In genomic region chr14:95479494-95479893, GRCh38 we compare ENCODE assay signal across 13 cellular contexts. TPM values are rescaled to one million over a fixed set of nuclear protein-coding genes. Genes with fewer than 3 reads are reported as not detected.
DNase-seq lines count a peak whose midpoint lies in the region; ATAC-seq and TF ChIP-seq lines count a peak whose summit lies in the region.
"Had no signal": no experiment of that assay in that cellular context is flagged by ENCODE, and none has a peak within 500 bp of the region (broad histone marks: within the 10 kb centered on the region; RNA-seq: fewer than 3 reads in every experiment).

No MANE protein-coding gene starts in this region.

- TF ChIP-seq POLR2A in adrenal gland (IDR thresholded peaks at IDR 0.05), result no peak

- peaks cover 13% of the 10 kb centered on the region for H3K36me3 Mint-ChIP-seq in activated CD4-positive, alpha-beta T cell treated with anti-CD3 and anti-CD28 coated beads for 36 hours (ENCODE audit: low read depth)

- intact Hi-C loops in activated CD4-positive, alpha-beta T cell treated with anti-CD3 and anti-CD28 coated beads for 36 hours (cut with DNase I, micrococcal nuclease), result no loop called here
- intact Hi-C loops in adrenal gland (cut with DNase I), result no loop called here

- 0 out of 2 replicates have a peak overlapping the region, but pooled peaks have one; percentile 21 for H3K9ac ChIP-seq in GM23248

- H3K4me1 ChIP-seq in GM23248 (ENCODE audit: insufficient read depth) (peaks cover 28% of the 10 kb centered on the region), adrenal gland (replicated peaks in 1 of 2) (peaks cover 20 to 34% of the 10 kb centered on the region in 2 donors), osteoblast (ENCODE audit: insufficient read depth, low read length) (peaks cover 26% of the 10 kb centered on the region)

- H3K4me2 ChIP-seq in GM23248 (ENCODE audit: unreplicated experiment), result peak overlapping the region; percentile 70
- peak overlapping the region; percentile 5 for H3K4me2 ChIP-seq in osteoblast (ENCODE audit: insufficient read depth, low read length)

- no peaks in the 10 kb centered on the region for H3K9me3 Mint-ChIP-seq in activated CD4-positive, alpha-beta T cell treated with anti-CD3 and anti-CD28 coated beads for 36 hours (ENCODE audit: low read depth)

- H3K4me3 Mint-ChIP-seq in activated CD4-positive, alpha-beta T cell treated with anti-CD3 and anti-CD28 coated beads for 36 hours, result no peak overlapping the region

- WGBS in GM23248 (ENCODE audit: low coverage in 1 of 2, low lambda C conversion rate in 2 of 2, missing lambda C conversion rate in 2 of 2), 2 experiments, result 64 to 65% methylated on average over 4 of the region's 4 CpGs
- 60 to 87% (median 78%) methylated on average over 2 to 4 of the region's 4 CpGs for WGBS in adrenal gland, 4 donors

- H3K4me1 Mint-ChIP-seq in activated CD4-positive, alpha-beta T cell treated with anti-CD3 and anti-CD28 coated beads for 36 hours, result peaks cover 43% of the 10 kb centered on the region

- CTCF ChIA-PET in activated CD4-positive, alpha-beta T cell treated with anti-CD3 and anti-CD28 coated beads for 36 hours (lab: Charles Lee), result interaction anchor here (1.7 to 2.4 kb wide), 2 partner anchors 44 to 48 kb away, joined by 9 to 10 read pairs; no protein-coding TSS in a partner anchor

- H3F3A ChIP-seq in GM23248 (ENCODE audit: insufficient read depth), result peaks cover 19% of the 10 kb centered on the region

- POLR2A ChIA-PET in activated CD4-positive, alpha-beta T cell treated with anti-CD3 and anti-CD28 coated beads for 36 hours (lab: Charles Lee), result no interaction called here

- no peak for ATAC-seq in activated CD4-positive, alpha-beta T cell treated with anti-CD3 and anti-CD28 coated beads for 36 hours
- ATAC-seq: SK-N-SH treated with all-trans-retinoic acid at 6 μM for 48 hours had no signal

- no peak for DNase-seq in activated CD4-positive, alpha-beta T cell treated with anti-CD3 and anti-CD28 coated beads for 36 hours
- no peak for DNase-seq in activated CD4-positive, alpha-beta T cell treated with anti-CD3 and anti-CD28 coated beads for 4 hours
- DNase-seq in GM23248 (no peak), adrenal gland (no peak), osteoblast (ENCODE audit: insufficient read length, low spot score, missing footprints) (no peak), NCI-H1092 treated with DMSO at 0.1 percent for 48 hours (lab: John Stamatoyannopoulos, UW) (no peak), AG08395 (ENCODE audit: low spot score) (no peak)
- no peak for DNase-seq in activated CD8-positive, alpha-beta memory T cell treated with anti-CD3 and anti-CD28 coated beads, Interleukin-2, amount 50 U/mL, for 4 hours
- DNase-seq: caudate nucleus, glutamatergic neuron, NCI-H2107 had no signal

- H3K4me3 ChIP-seq in GM23248, result no peak overlapping the region
- no peak overlapping the region for H3K4me3 ChIP-seq in adrenal gland
- H3K4me3 ChIP-seq in osteoblast (ENCODE audit: insufficient read depth, low read length), result no peak overlapping the region

- H3K9me2 ChIP-seq in GM23248 (ENCODE audit: insufficient read depth), result no peaks in the 10 kb centered on the region

- in situ Hi-C loops in GM23248 (cut with MboI), result no loop called here

- H3K79me2 ChIP-seq in GM23248 (ENCODE audit: insufficient read depth) (no peaks in the 10 kb centered on the region), osteoblast (ENCODE audit: insufficient read depth, low read length) (peaks cover 6% of the 10 kb centered on the region)

- H4K20me1 ChIP-seq in GM23248 (ENCODE audit: insufficient read depth), result no peaks in the 10 kb centered on the region
- H4K20me1 ChIP-seq in osteoblast (ENCODE audit: insufficient read depth, low read length), result no peaks in the 10 kb centered on the region

- no peaks in the 10 kb centered on the region for H3K27me3 Mint-ChIP-seq in activated CD4-positive, alpha-beta T cell treated with anti-CD3 and anti-CD28 coated beads for 36 hours

- H3K27ac Mint-ChIP-seq in activated CD4-positive, alpha-beta T cell treated with anti-CD3 and anti-CD28 coated beads for 36 hours, result peak overlapping the region; percentile 73

- no peaks in the 10 kb centered on the region for H3K9me3 ChIP-seq in GM23248 (ENCODE audit: low read depth)
- no peaks in the 10 kb centered on the region for H3K9me3 ChIP-seq in adrenal gland (replicated peaks in 1 of 3)
- no peaks in the 10 kb centered on the region for H3K9me3 ChIP-seq in osteoblast (ENCODE audit: low read depth, low read length)

- H3K27ac ChIP-seq in GM23248, result peak overlapping the region; percentile 79
- H3K27ac ChIP-seq in adrenal gland, result peak overlapping the region in 3 of 5 donors; percentile 42 to 82 (median 63)
- no peak overlapping the region for H3K27ac ChIP-seq in osteoblast (ENCODE audit: low read depth, low read length)
- H3K27ac ChIP-seq: VCaP had no signal

- TF ChIP-seq CTCF in adrenal gland (IDR thresholded peaks at IDR 0.05) (no peak), osteoblast (IDR thresholded peaks at IDR 0.05; ENCODE audit: extremely low read depth, low read depth, low read length) (no peak)

- H2AFZ ChIP-seq in GM23248, result no peak overlapping the region
- H2AFZ ChIP-seq in osteoblast (ENCODE audit: low read length), result no peak overlapping the region

- H3K27me3 ChIP-seq in GM23248 (replicated peaks; ENCODE audit: insufficient read depth) (no peaks in the 10 kb centered on the region), adrenal gland (no peaks in the 10 kb centered on the region), osteoblast (ENCODE audit: insufficient read depth, low read length) (no peaks in the 10 kb centered on the region)

- H3K36me3 ChIP-seq in GM23248 (ENCODE audit: low read depth), result no peaks in the 10 kb centered on the region
- H3K36me3 ChIP-seq in adrenal gland (replicated peaks in 1 of 2), result peaks cover 0 to 9% of the 10 kb centered on the region in 2 donors
- H3K36me3 ChIP-seq in osteoblast (ENCODE audit: insufficient read depth, low read length), result no peaks in the 10 kb centered on the region

RNA-seq across cellular contexts. Expression of gene SYNE3, which starts 37.0 kb away (rescaled TPM):
- 10 to 100 TPM; 27.3 to 34.2 TPM for total RNA-seq in activated CD4-positive, alpha-beta T cell treated with anti-CD3 and anti-CD28 coated beads for 36 hours
- 3.8 and 4.8 TPM in 2 replicates for total RNA-seq in GM23248 (2014; rRNA removed; shearing (Covaris generic))
- polyA plus RNA-seq in GM23248 (2016; fragmentation: Nextera tagmentation; extraction: Ambion mirVana), result 1.2 TPM in 2 replicates
- total RNA-seq in adrenal gland, result 10 to 100 TPM; 10.5 to 24.8 (median 14.4) TPM
- 1 to 10 TPM; 2.5 to 6.2 (median 4.4) TPM for polyA plus RNA-seq in adrenal gland
- total RNA-seq in osteoblast, result 23.9 and 26.8 TPM in 2 replicates

RNA-seq across cellular contexts. Expression of gene GLRX5, which starts 55.4 kb away (rescaled TPM):
- 10 to 100 TPM; 37.9 to 44.1 TPM for total RNA-seq in activated CD4-positive, alpha-beta T cell treated with anti-CD3 and anti-CD28 coated beads for 36 hours
- 38.6 and 46.0 TPM in 2 replicates for total RNA-seq in GM23248 (2014; rRNA removed; shearing (Covaris generic))
- polyA plus RNA-seq in GM23248 (2016; fragmentation: Nextera tagmentation; extraction: Ambion mirVana) (48.7 and 48.9 TPM in 2 replicates), adrenal gland (100 to 1,000 TPM in 1 of 3 donors, 10 to 100 TPM in 2; 32.7 to 134 (median 57.6) TPM)
- total RNA-seq in adrenal gland (100 to 1,000 TPM in 1 of 8 donors, 10 to 100 TPM in 7; 45.3 to 128 (median 71.6) TPM), osteoblast (19.9 and 22.7 TPM in 2 replicates)
